Comparison of ENCODE assay signal across 15 cellular contexts in genomic region chr9:89563511-89564256, GRCh38.
"Had no signal": no experiment of that assay in that cellular context is flagged by ENCODE, and none has a peak within 500 bp of the region (broad histone marks: within the 10 kb centered on the region; RNA-seq: fewer than 3 reads in every experiment).

No MANE protein-coding gene starts in this region.

- H3K9me3 ChIP-seq: esophagus muscularis mucosa, tibial artery had no signal

- H3K27me3 ChIP-seq: dorsolateral prefrontal cortex had no signal

- H3K4me3 ChIP-seq: dorsolateral prefrontal cortex, esophagus muscularis mucosa, tibial artery had no signal

- H3K36me3 ChIP-seq: esophagus muscularis mucosa, tibial artery, WERI-Rb-1 had no signal

- H3K4me1 ChIP-seq: esophagus muscularis mucosa, tibial artery had no signal

- ATAC-seq: activated naive CD4-positive, alpha-beta T cell treated with anti-CD3 and anti-CD28 coated beads, Interleukin-2, amount 50 U/mL, for 72 hours; effector memory CD8-positive, alpha-beta T cell; stimulated activated naive CD8-positive, alpha-beta T cell treated with anti-CD3 and anti-CD28 coated beads, Interleukin-15, amount 100 ng/mL, for 72 hours had no signal

- FAIRE-seq: astrocyte, frontal cortex, TTC549 had no signal

- DNase-seq: activated CD4-positive, alpha-beta T cell treated with anti-CD3 and anti-CD28 coated beads for 1 hour; activated T-cell treated with anti-CD3 and anti-CD28 coated beads, Interleukin-2, amount 50 U/mL, for 1 hour; central memory CD4-positive, alpha-beta T cell; effector memory CD8-positive, alpha-beta T cell; stimulated activated CD4-positive, alpha-beta T cell treated with anti-CD3 and anti-CD28 coated beads, Interleukin-12 subunit alpha, Interleukin-12 subunit beta, amount 100 ng/mL, for 4 hours; stimulated activated naive CD8-positive, alpha-beta T cell treated with anti-CD3 and anti-CD28 coated beads, Interleukin-15, amount 100 ng/mL, for 72 hours; T-helper 1 cell; tibial artery had no signal

- H3K27ac ChIP-seq: dorsolateral prefrontal cortex, esophagus muscularis mucosa, tibial artery, WERI-Rb-1 had no signal
